Comparison of ENCODE assay signal across 12 cellular contexts in genomic region chr9:111728617-111729366, GRCh38.
DNase-seq lines count a peak whose midpoint lies in the region; TF ChIP-seq lines count a peak whose summit lies in the region.
"Had no signal": no experiment of that assay in that cellular context is flagged by ENCODE, and none has a peak within 500 bp of the region (broad histone marks: within the 10 kb centered on the region; RNA-seq: fewer than 3 reads in every experiment).

No MANE protein-coding gene starts in this region.

- H3K4me1 ChIP-seq in adipocyte (ENCODE audit: control insufficient read depth, insufficient read depth, low read length) (peaks cover 3% of the 10 kb centered on the region), left ventricle myocardium inferior (no peaks in the 10 kb centered on the region), ovary (ENCODE audit: insufficient read depth) (no peaks in the 10 kb centered on the region), hepatocyte (ENCODE audit: insufficient read depth) (no peaks in the 10 kb centered on the region)

- H3K4me3 ChIP-seq in AG04450 (ENCODE audit: low read depth, low read length) (no peak overlapping the region), adipocyte (ENCODE audit: low read length) (no peak overlapping the region), left ventricle myocardium inferior (no peak overlapping the region), ovary (no peak overlapping the region), hepatocyte (no peak overlapping the region)

- CTCF ChIA-PET in AG04450 (lab: Charles Lee): interaction anchor here (1.6 kb wide), 1 partner anchor 346 kb away, joined by 4 read pairs; no protein-coding TSS in a partner anchor

- intact Hi-C loops in left ventricle myocardium inferior (cut with micrococcal nuclease): no loop called here
- intact Hi-C loops in ovary (cut with DNase I): no loop called here

- POLR2A ChIA-PET in AG04450 (lab: Yijun Ruan, JAX): interaction anchor here (0.6 to 1.5 kb wide), 4 partner anchors 14 to 204 kb away, joined by 3 to 10 read pairs (median 6); partner anchors contain the start of genes DNAJC25 and ZNF483

- no peaks in the 10 kb centered on the region for H3K9me2 ChIP-seq in hepatocyte (replicated peaks; ENCODE audit: insufficient read depth)

- no peak overlapping the region for H3K9ac ChIP-seq in adipocyte (ENCODE audit: low read length)

- H3K4me2 ChIP-seq in hepatocyte: no peak overlapping the region

- no peaks in the 10 kb centered on the region for H4K20me1 ChIP-seq in hepatocyte (ENCODE audit: insufficient read depth, poor library complexity, severe bottlenecking)

- TF ChIP-seq CTCF in AG04450 (IDR thresholded peaks at IDR 0.05; ENCODE audit: low read depth, low read length): no peak
- no peak for TF ChIP-seq CTCF in left ventricle myocardium inferior (IDR thresholded peaks at IDR 0.05; ENCODE audit: borderline replicate concordance)
- TF ChIP-seq CTCF in ovary (IDR thresholded peaks at IDR 0.05): no peak
- no peak for TF ChIP-seq CTCF in hepatocyte (IDR thresholded peaks at IDR 0.05; ENCODE audit: poor library complexity)

- no peak for TF ChIP-seq POLR2A in ovary (IDR thresholded peaks at IDR 0.05)

- H3K9me3 ChIP-seq in AG04450 (ENCODE audit: control insufficient read depth, insufficient read depth, low read length) (peaks cover 3% of the 10 kb centered on the region; the same call in 1 of the 2 replicates), adipocyte (ENCODE audit: control insufficient read depth, low read length) (peaks cover 13% of the 10 kb centered on the region), left ventricle myocardium inferior (replicated peaks) (peaks cover 24% of the 10 kb centered on the region), ovary (no peaks in the 10 kb centered on the region), hepatocyte (ENCODE audit: low read depth) (peaks cover 5% of the 10 kb centered on the region)

- H3K79me2 ChIP-seq in hepatocyte: no peaks in the 10 kb centered on the region

- 77 to 89% (median 88%) methylated on average over 2 of the region's 2 CpGs for WGBS in ovary, 3 donors
- WGBS in hepatocyte (ENCODE audit: low lambda C conversion rate, missing lambda C conversion rate): 68% methylated on average over 2 of the region's 2 CpGs

- H2AFZ ChIP-seq in hepatocyte: no peak overlapping the region

- peak overlapping the region; percentile 21 for H3K27ac ChIP-seq in AG04450 (ENCODE audit: low read depth, low read length)
- no peak overlapping the region for H3K27ac ChIP-seq in left ventricle myocardium inferior (replicated peaks)
- H3K27ac ChIP-seq in ovary: no peak overlapping the region
- H3K27ac ChIP-seq in hepatocyte: no peak overlapping the region

- H3K27me3 ChIP-seq in AG04450 (ENCODE audit: control insufficient read depth, insufficient read depth, low read length) (no peaks in the 10 kb centered on the region), adipocyte (replicated peaks; ENCODE audit: control insufficient read depth, insufficient read depth, low read length) (no peaks in the 10 kb centered on the region), left ventricle myocardium inferior (ENCODE audit: low read depth) (no peaks in the 10 kb centered on the region), ovary (peaks cover 3% of the 10 kb centered on the region), hepatocyte (no peaks in the 10 kb centered on the region)

- no peaks in the 10 kb centered on the region for H3K36me3 ChIP-seq in adipocyte (ENCODE audit: control insufficient read depth, insufficient read depth, low read length, severe bottlenecking)
- H3K36me3 ChIP-seq in left ventricle myocardium inferior: peaks cover 17% of the 10 kb centered on the region
- no peaks in the 10 kb centered on the region for H3K36me3 ChIP-seq in ovary
- H3K36me3 ChIP-seq in hepatocyte (replicated peaks; ENCODE audit: insufficient read depth, low read depth): no peaks in the 10 kb centered on the region

- TF ChIP-seq EP300 in ovary (IDR thresholded peaks at IDR 0.05): no peak

- peak; percentile 91 for DNase-seq in AG04450 (ENCODE audit: low read depth, low spot score)
- peak; percentile 91 for DNase-seq in HS-5 (ENCODE audit: low read depth)
- peak; percentile 88 for DNase-seq in adipocyte (ENCODE audit: low read depth)
- DNase-seq in iris pigment epithelial cell (ENCODE audit: low read depth): peak; percentile 96
- DNase-seq in left ventricle myocardium inferior: no peak
- DNase-seq in ovary: no peak
- no peak for DNase-seq in stimulated activated CD8-positive, alpha-beta memory T cell treated with anti-CD3 and anti-CD28 coated beads, Interleukin-4, amount 100 ng/mL, for 48 hours
- DNase-seq in hepatocyte (ENCODE audit: low spot score): no peak
- DNase-seq: activated CD4-positive, CD25-positive, alpha-beta regulatory T cell treated with anti-CD3 and anti-CD28 coated beads, Interleukin-2, amount 50 U/mL, for 72 hours; activated naive CD4-positive, alpha-beta T cell treated with anti-CD3 and anti-CD28 coated beads, Interleukin-2, amount 50 U/mL, for 16 hours; CD8-positive, alpha-beta T cell; NCI-H1436 treated with DMSO at 0.1 percent for 48 hours had no signal

Comparison
In these comparisons a context has a peak if more than half of its experiments do, and no peak if none do; other contexts are left out.
1. DNase-seq: peak in AG04450 (single experiment), HS-5 (single experiment), adipocyte (single experiment) and iris pigment epithelial cell (single experiment); none in left ventricle myocardium inferior (single experiment), ovary (0 of 5), stimulated activated CD8-positive, alpha-beta memory T cell treated with anti-CD3 and anti-CD28 coated beads, Interleukin-4, amount 100 ng/mL, for 48 hours (single experiment) and hepatocyte (single experiment).